Comparison of ENCODE assay signal across 9 cellular contexts in genomic region chr17:46154151-46154816, GRCh38. TPM values are rescaled to one million over a fixed set of nuclear protein-coding genes. Genes with fewer than 3 reads are reported as not detected.
A peak's percentile ranks its signal among the peaks of the same experiment; 100 is the strongest.
DNase-seq lines count a peak whose midpoint lies in the region; ATAC-seq, FAIRE-seq and TF ChIP-seq lines count a peak whose summit lies in the region.
"Had no signal": no experiment of that assay in that cellular context is flagged by ENCODE, and none has a peak within 500 bp of the region (broad histone marks: within the 10 kb centered on the region; RNA-seq: fewer than 3 reads in every experiment).

No MANE protein-coding gene starts in this region.

- H3K56ac ChIP-seq in H1 (replicated peaks; ENCODE audit: insufficient read length, low read depth, low read length), result no peak overlapping the region

- H3K4me2 ChIP-seq in H1 (ENCODE audit: insufficient read depth in 1 of 2, low read depth in 2 of 2, low read length in 2 of 2), result peak overlapping the region in 1 of 2 experiments; percentile 4; a peak in 1 of 4 replicates

- H2AK5ac ChIP-seq in H1 (ENCODE audit: low read depth, low read length), result no peak overlapping the region

- H4K91ac ChIP-seq in H1 (replicated peaks; ENCODE audit: insufficient read length, low read length), result no peak overlapping the region

- no peak for TF ChIP-seq POLR2A in H1 (IDR thresholded peaks at IDR 0.05; ENCODE audit: control extremely low read depth in 1 of 2, low read depth in 2 of 2, low read length in 2 of 2)

- TF ChIP-seq RAD21 in H1 (IDR thresholded peaks at IDR 0.05 in 1 of 2, conservative IDR thresholded peaks at IDR 0.05 in 1 of 2; ENCODE audit: low read depth in 2 of 2, low read length in 2 of 2), result no peak

- TF ChIP-seq EP300 in H1 (IDR thresholded peaks at IDR 0.05; ENCODE audit: borderline replicate concordance in 1 of 2, low read depth in 2 of 2, low read length in 2 of 2), result no peak

- H2AFZ ChIP-seq in H1 (ENCODE audit: low read length), result no peak overlapping the region

- no peak overlapping the region for H2BK5ac ChIP-seq in H1 (ENCODE audit: low read depth, low read length)

- DNase-seq in SK-N-MC (ENCODE audit: low read depth, low spot score) (no peak), H1 (ENCODE audit: low read depth in 1 of 2, low spot score in 2 of 2) (no peak), pulmonary artery endothelial cell (ENCODE audit: low read depth, low spot score) (peak; percentile 57), GM10266 (ENCODE audit: extremely low spot score) (no peak), HuH-7 (ENCODE audit: low spot score) (no peak)

- no peak overlapping the region for H3K23ac ChIP-seq in H1 (ENCODE audit: insufficient read length)

- H2BK12ac ChIP-seq in H1 (ENCODE audit: low read depth, low read length), result no peak overlapping the region

- H3K9ac ChIP-seq in SK-N-MC (ENCODE audit: insufficient read length), result no peak overlapping the region
- H3K9ac ChIP-seq in H1 (replicated peaks in 1 of 4; ENCODE audit: extremely low read depth in 1 of 4, low read depth in 3 of 4, low read length in 3 of 4), result 0 out of 7 replicates have a peak overlapping the region, but pooled peaks of 1 of the 4 experiments have one; percentile 0

- H4K20me1 ChIP-seq in H1 (replicated peaks in 1 of 2; ENCODE audit: control insufficient read depth in 1 of 2, insufficient read depth in 2 of 2, low read length in 2 of 2), result peaks cover 50 to 87% of the 10 kb centered on the region in 2 experiments

- no peak for FAIRE-seq in H1 (lab: Jason Lieb, UNC)
- FAIRE-seq: frontal cortex had no signal

- H3K4ac ChIP-seq in H1 (replicated peaks; ENCODE audit: insufficient read length, low read depth, low read length), result no peak overlapping the region

- H3K18ac ChIP-seq in H1 (ENCODE audit: extremely low read depth, low read length), result no peak overlapping the region

- H3K23me2 ChIP-seq in H1 (ENCODE audit: low read depth, low read length), result no peaks in the 10 kb centered on the region

- H3K79me1 ChIP-seq in H1 (ENCODE audit: low read depth, low read length), result 0 out of 2 replicates have a peak, but pooled peaks cover 11% of the 10 kb centered on the region

- peaks cover 90% of the 10 kb centered on the region for H3K4me1 ChIP-seq in HEK293 (ENCODE audit: control insufficient read depth, insufficient read depth, low read length)
- H3K4me1 ChIP-seq in H1 (replicated peaks in 1 of 4; ENCODE audit: control insufficient read depth in 3 of 4, insufficient read depth in 4 of 4, low read length in 3 of 4), result peaks cover 1 to 18% (median 12%) of the 10 kb centered on the region in 4 experiments; a peak in 6 of 7 replicates

- H3K27me3 ChIP-seq in H1 (replicated peaks in 1 of 4; ENCODE audit: control insufficient read depth in 3 of 4, extremely low read depth in 1 of 4, insufficient read depth in 3 of 4, low read length in 3 of 4), result no peaks in the 10 kb centered on the region

- no peak overlapping the region for H4K8ac ChIP-seq in H1 (ENCODE audit: extremely low read depth, insufficient read depth, low read length)

- H3K9me3 ChIP-seq in HEK293 (ENCODE audit: control insufficient read depth, insufficient read depth, low read depth, low read length) (no peaks in the 10 kb centered on the region), SK-N-MC (ENCODE audit: low read depth, low read length) (no peaks in the 10 kb centered on the region), H1 (ENCODE audit: insufficient read depth in 2 of 2, low read depth in 1 of 2, low read length in 1 of 2) (no peaks in the 10 kb centered on the region)

- H3K4me3 ChIP-seq in HEK293 (ENCODE audit: low read depth, low read length) (no peak overlapping the region), SK-N-MC (no peak overlapping the region), H1 (ENCODE audit: extremely low read depth in 1 of 4, insufficient read depth in 2 of 4, low read depth in 3 of 4, low read length in 4 of 4) (no peak overlapping the region)

- no peak overlapping the region for H2BK120ac ChIP-seq in H1 (replicated peaks; ENCODE audit: low read depth, low read length)

- no peak overlapping the region for H4K5ac ChIP-seq in H1 (ENCODE audit: insufficient read length, low read depth, low read length)

- H3K79me2 ChIP-seq in H1 (ENCODE audit: control insufficient read depth in 1 of 2, insufficient read depth in 2 of 2, low read length in 2 of 2), result peaks cover 87 to 99% of the 10 kb centered on the region in 2 experiments

- no peak overlapping the region for H3K14ac ChIP-seq in H1 (ENCODE audit: insufficient read length)

- no peak for ATAC-seq in HG03460 (IDR thresholded peaks at IDR 0.05; ENCODE audit: unreplicated experiment)
- ATAC-seq in GM19395 (IDR thresholded peaks at IDR 0.05; ENCODE audit: unreplicated experiment), result no peak

- no peak overlapping the region for H2BK20ac ChIP-seq in H1 (ENCODE audit: low read length)

- POLR2A ChIA-PET in HEK293 (lab: Yijun Ruan, JAX) (interaction anchor here (1.0 kb wide), 1 partner anchor 39 kb away, joined by 3 read pairs; the partner anchor contains the start of gene KANSL1), H1 (lab: Charles Lee; ENCODE audit: partially characterized antibody) (interaction anchor here (0.6 to 2.7 kb wide), 6 partner anchors 9 to 35 kb away, joined by 3 to 9 read pairs (median 6); no protein-coding TSS in a partner anchor)

- H3K27ac ChIP-seq in HEK293 (ENCODE audit: extremely low read depth, low read depth, low read length) (0 out of 2 replicates have a peak overlapping the region, but pooled peaks have one; percentile 20), SK-N-MC (0 out of 2 replicates have a peak overlapping the region, but pooled peaks have one; percentile 12), H1 (ENCODE audit: low read depth, low read length) (no peak overlapping the region)

- 77% methylated on average over 9 of the region's 9 CpGs; no CpG with 5 or more reads in 1 of the 2 experiments for WGBS in H1 (ENCODE audit: extremely low coverage in 1 of 2, insufficient coverage in 1 of 2, insufficient read length in 1 of 2, insufficient replicate concordance in 2 of 2, low coverage in 1 of 2, low lambda C conversion rate in 2 of 2, missing lambda C conversion rate in 1 of 2), 2 experiments

- CTCF ChIA-PET in HEK293 (lab: Yijun Ruan, JAX), result interaction anchor here (0.7 to 1.8 kb wide), 5 partner anchors 9 to 151 kb away, joined by 3 to 9 read pairs (median 4); partner anchors contain the start of gene KANSL1
- CTCF ChIA-PET in H1 (lab: Charles Lee; ENCODE audit: partially characterized antibody), result interaction anchor here (0.6 to 2.4 kb wide), 8 partner anchors 9 to 138 kb away, joined by 3 to 9 read pairs (median 4); no protein-coding TSS in a partner anchor

- no peaks in the 10 kb centered on the region for H3K36me3 ChIP-seq in HEK293 (ENCODE audit: control insufficient read depth in 2 of 2, insufficient read depth in 1 of 2, low read length in 2 of 2)
- peaks cover 4% of the 10 kb centered on the region; the same call in 1 of the 2 replicates for H3K36me3 ChIP-seq in SK-N-MC (ENCODE audit: insufficient read depth, low read length)
- no peaks in the 10 kb centered on the region for H3K36me3 ChIP-seq in H1 (ENCODE audit: control insufficient read depth in 2 of 4, insufficient read depth in 4 of 4, low read length in 3 of 4)

- no peak for TF ChIP-seq CTCF in HEK293 (tag by site-specific recombination; IDR thresholded peaks at IDR 0.05)
- TF ChIP-seq CTCF in H1 (IDR thresholded peaks at IDR 0.05; ENCODE audit: control extremely low read depth in 1 of 3, insufficient read depth in 1 of 3, low read depth in 1 of 3, low read length in 3 of 3), result no peak
- no peak for TF ChIP-seq CTCF in GM10266 (IDR thresholded peaks at IDR 0.05; ENCODE audit: control insufficient read depth, insufficient read depth, low read depth, missing control alignments)

- no peak overlapping the region for H2BK15ac ChIP-seq in H1 (ENCODE audit: low read length)

TF ChIP-seq in H1, 55 proteins besides CTCF, POLR2A, EP300 and RAD21:
- no peak for TF ChIP-seq KDM1A (IDR thresholded peaks at IDR 0.05; ENCODE audit: borderline replicate concordance, low read length)
- TF ChIP-seq POLR2AphosphoS5 (IDR thresholded peaks at IDR 0.05; ENCODE audit: low read depth, low read length), result 0 out of 2 replicates have a peak, but pooled peaks have one; percentile 31

RNA-seq across cellular contexts. Expression of gene KANSL1, which starts 38.9 kb away (rescaled TPM):
- total RNA-seq in H1 (2021; fragmentation: NEBNext Ultra II Directional; extraction: Animal tissue kit (Norgen Biotek cat#: 25700)), result 116 and 128 TPM in 2 replicates
- 34.0 and 43.3 TPM in 2 replicates for polyA plus RNA-seq in H1 (2011; rRNA removed)
- 43.4 TPM for polyA plus RNA-seq in H1 (2011; cell fraction: cytosol; rRNA removed)
- polyA plus RNA-seq in H1 (2011; cell fraction: nucleus; rRNA removed), result 91.2 TPM
- polyA plus RNA-seq in H1 (2012, experiment 1 of 2), result 42.8 to 47.9 TPM (median 45.5 TPM) in 4 replicates
- 14.3 TPM for polyA plus RNA-seq in H1 (2012, experiment 2 of 2)
- 47.3 TPM for polyA plus RNA-seq in H1 (2013, experiment 1 of 2)
- 41.5 TPM for polyA plus RNA-seq in H1 (2013, experiment 2 of 2)
- polyA minus RNA-seq in H1 (2011; rRNA and poly(A)+ RNA removed), result 214 and 279 TPM in 2 replicates
- polyA minus RNA-seq in H1 (2011; cell fraction: cytosol; rRNA and poly(A)+ RNA removed), result 115 TPM
- polyA minus RNA-seq in H1 (2011; cell fraction: nucleus; rRNA and poly(A)+ RNA removed), result 364 TPM
- total RNA-seq in pulmonary artery endothelial cell, result 48.3 and 94.7 TPM in 2 replicates
